In genomic region chr7:103660455-103661371, GRCh38 we compare ENCODE assay signal across 1 cellular context.
TF ChIP-seq lines count a peak whose summit lies in the region.

No MANE protein-coding gene starts in this region.

TF ChIP-seq in K562, 482 proteins besides CTCF, POLR2A, EP300 and RAD21 (continued from another document):
- TF ChIP-seq ATF3 (IDR thresholded peaks at IDR 0.05) (peak; percentile 94), ATF3 (CRISPR knock-in tag; conservative IDR thresholded peaks at IDR 0.05) (no peak), PBX2 (CRISPR knock-in tag; IDR thresholded peaks at IDR 0.05; ENCODE audit: low read depth) (no peak), PBX2 (tag; conservative IDR thresholded peaks at IDR 0.05; ENCODE audit: low read depth) (peak; percentile 47), SPI1 (IDR thresholded peaks at IDR 0.05; ENCODE audit: borderline replicate concordance, low read depth, low read length) (no peak), ZBTB9 (CRISPR knock-in tag; IDR thresholded peaks at IDR 0.05) (no peak), ZBTB26 (CRISPR knock-in tag; IDR thresholded peaks at IDR 0.05) (no peak), TCFL5 (CRISPR knock-in tag; conservative IDR thresholded peaks at IDR 0.05) (no peak), POLR2G (IDR thresholded peaks at IDR 0.05; ENCODE audit: low read depth, low read length) (no peak), FOXK2 (conservative IDR thresholded peaks at IDR 0.05 in 1 of 2, IDR thresholded peaks at IDR 0.05 in 1 of 2; ENCODE audit: low read depth in 2 of 2) (peak; percentile 96 to 97), JUNB (CRISPR knock-in tag; conservative IDR thresholded peaks at IDR 0.05) (no peak), ZNF449 (CRISPR knock-in tag; IDR thresholded peaks at IDR 0.05) (no peak), BRD4 (IDR thresholded peaks at IDR 0.05) (no peak), OTX1 (CRISPR knock-in tag; IDR thresholded peaks at IDR 0.05) (no peak), JUN (IDR thresholded peaks at IDR 0.05; ENCODE audit: borderline replicate concordance, low read depth, low read length) (peak; percentile 89), JUN (CRISPR knock-in tag; IDR thresholded peaks at IDR 0.05; ENCODE audit: borderline replicate concordance) (no peak), ZFP91 (CRISPR knock-in tag; IDR thresholded peaks at IDR 0.05) (no peak), PHF21A (IDR thresholded peaks at IDR 0.05; ENCODE audit: borderline replicate concordance, low read depth) (no peak), LEF1 (IDR thresholded peaks at IDR 0.05) (peak; percentile 83; the same call in 1 of the 2 replicates), NFXL1 (CRISPR knock-in tag; IDR thresholded peaks at IDR 0.05) (no peak), ZNF212 (CRISPR knock-in tag; IDR thresholded peaks at IDR 0.05) (no peak), ZNF75A (CRISPR knock-in tag; IDR thresholded peaks at IDR 0.05) (no peak), PHF8 (IDR thresholded peaks at IDR 0.05; ENCODE audit: borderline replicate concordance, low read length) (no peak), ZEB2 (IDR thresholded peaks at IDR 0.05) (peak; percentile 84), ZNF23 (CRISPR knock-in tag; IDR thresholded peaks at IDR 0.05) (no peak), RFX1 (IDR thresholded peaks at IDR 0.05) (0 out of 2 replicates have a peak, but pooled peaks have one; percentile 2), ETV1 (tag; conservative IDR thresholded peaks at IDR 0.05; ENCODE audit: low read depth) (peak; percentile 43), NCOA6 (IDR thresholded peaks at IDR 0.05) (no peak), RB1 (IDR thresholded peaks at IDR 0.05; ENCODE audit: low read depth) (no peak), ZNF696 (CRISPR knock-in tag; conservative IDR thresholded peaks at IDR 0.05) (no peak), STAG1 (CRISPR knock-in tag; IDR thresholded peaks at IDR 0.05; ENCODE audit: borderline replicate concordance) (no peak), ZNF175 (CRISPR knock-in tag; IDR thresholded peaks at IDR 0.05; ENCODE audit: low read depth) (peak; percentile 88), ZBTB17 (CRISPR knock-in tag; IDR thresholded peaks at IDR 0.05) (no peak), HMBOX1 (IDR thresholded peaks at IDR 0.05) (peak; percentile 46; the same call in 1 of the 2 replicates), ZNF76 (CRISPR knock-in tag; IDR thresholded peaks at IDR 0.05; ENCODE audit: borderline replicate concordance) (no peak), NELFE (IDR thresholded peaks at IDR 0.05; ENCODE audit: insufficient read depth, insufficient read length) (no peak)
- TF ChIP-seq, protein P1, sequence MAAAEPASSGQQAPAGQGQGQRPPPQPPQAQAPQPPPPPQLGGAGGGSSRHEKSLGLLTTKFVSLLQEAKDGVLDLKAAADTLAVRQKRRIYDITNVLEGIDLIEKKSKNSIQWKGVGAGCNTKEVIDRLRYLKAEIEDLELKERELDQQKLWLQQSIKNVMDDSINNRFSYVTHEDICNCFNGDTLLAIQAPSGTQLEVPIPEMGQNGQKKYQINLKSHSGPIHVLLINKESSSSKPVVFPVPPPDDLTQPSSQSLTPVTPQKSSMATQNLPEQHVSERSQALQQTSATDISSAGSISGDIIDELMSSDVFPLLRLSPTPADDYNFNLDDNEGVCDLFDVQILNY (CRISPR knock-in tag; IDR thresholded peaks at IDR 0.05), result no peak
- TF ChIP-seq, protein P2, sequence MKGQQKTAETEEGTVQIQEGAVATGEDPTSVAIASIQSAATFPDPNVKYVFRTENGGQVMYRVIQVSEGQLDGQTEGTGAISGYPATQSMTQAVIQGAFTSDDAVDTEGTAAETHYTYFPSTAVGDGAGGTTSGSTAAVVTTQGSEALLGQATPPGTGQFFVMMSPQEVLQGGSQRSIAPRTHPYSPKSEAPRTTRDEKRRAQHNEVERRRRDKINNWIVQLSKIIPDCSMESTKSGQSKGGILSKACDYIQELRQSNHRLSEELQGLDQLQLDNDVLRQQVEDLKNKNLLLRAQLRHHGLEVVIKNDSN (CRISPR knock-in tag; IDR thresholded peaks at IDR 0.05), result peak; percentile 26; the same call in 1 of the 2 replicates
- TF ChIP-seq, protein P3, sequence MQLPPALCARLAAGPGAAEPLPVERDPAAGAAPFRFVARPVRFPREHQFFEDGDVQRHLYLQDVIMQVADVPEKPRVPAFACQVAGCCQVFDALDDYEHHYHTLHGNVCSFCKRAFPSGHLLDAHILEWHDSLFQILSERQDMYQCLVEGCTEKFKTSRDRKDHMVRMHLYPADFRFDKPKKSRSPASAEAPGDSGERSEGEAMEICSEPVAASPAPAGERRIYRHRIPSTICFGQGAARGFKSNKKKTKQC (CRISPR knock-in tag; IDR thresholded peaks at IDR 0.05), result no peak
- TF ChIP-seq, protein P4, sequence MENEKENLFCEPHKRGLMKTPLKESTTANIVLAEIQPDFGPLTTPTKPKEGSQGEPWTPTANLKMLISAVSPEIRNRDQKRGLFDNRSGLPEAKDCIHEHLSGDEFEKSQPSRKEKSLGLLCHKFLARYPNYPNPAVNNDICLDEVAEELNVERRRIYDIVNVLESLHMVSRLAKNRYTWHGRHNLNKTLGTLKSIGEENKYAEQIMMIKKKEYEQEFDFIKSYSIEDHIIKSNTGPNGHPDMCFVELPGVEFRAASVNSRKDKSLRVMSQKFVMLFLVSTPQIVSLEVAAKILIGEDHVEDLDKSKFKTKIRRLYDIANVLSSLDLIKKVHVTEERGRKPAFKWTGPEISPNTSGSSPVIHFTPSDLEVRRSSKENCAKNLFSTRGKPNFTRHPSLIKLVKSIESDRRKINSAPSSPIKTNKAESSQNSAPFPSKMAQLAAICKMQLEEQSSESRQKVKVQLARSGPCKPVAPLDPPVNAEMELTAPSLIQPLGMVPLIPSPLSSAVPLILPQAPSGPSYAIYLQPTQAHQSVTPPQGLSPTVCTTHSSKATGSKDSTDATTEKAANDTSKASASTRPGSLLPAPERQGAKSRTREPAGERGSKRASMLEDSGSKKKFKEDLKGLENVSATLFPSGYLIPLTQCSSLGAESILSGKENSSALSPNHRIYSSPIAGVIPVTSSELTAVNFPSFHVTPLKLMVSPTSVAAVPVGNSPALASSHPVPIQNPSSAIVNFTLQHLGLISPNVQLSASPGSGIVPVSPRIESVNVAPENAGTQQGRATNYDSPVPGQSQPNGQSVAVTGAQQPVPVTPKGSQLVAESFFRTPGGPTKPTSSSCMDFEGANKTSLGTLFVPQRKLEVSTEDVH (IDR thresholded peaks at IDR 0.05; ENCODE audit: low read depth, partially characterized antibody), result no peak
